Comparison of ENCODE assay signal across 1 cellular context in genomic region chr2:43642363-43642762, GRCh38.
TF ChIP-seq lines count a peak whose summit lies in the region.

No MANE protein-coding gene starts in this region.

TF ChIP-seq in WTC11, 78 proteins besides CTCF, POLR2A, EP300 and RAD21 (continued from another document):
- TF ChIP-seq ARID4B (CRISPR knock-in tag; IDR thresholded peaks at IDR 0.05; ENCODE audit: borderline replicate concordance) (no peak), ZNF281 (CRISPR knock-in tag; IDR thresholded peaks at IDR 0.05) (no peak), ZNF671 (CRISPR knock-in tag; IDR thresholded peaks at IDR 0.05) (no peak), CREB1 (CRISPR knock-in tag; IDR thresholded peaks at IDR 0.05) (no peak)
TF ChIP-seq in WTC11: peak in this region for 0.
